Comparison of ENCODE assay signal across 2 cellular contexts in genomic region chr19:53132231-53132991, GRCh38.
TF ChIP-seq lines count a peak whose summit lies in the region.

ZNF415 (minus strand) TSS chr19:53132910; CDS start chr19:53122676, 10,234 bp downstream.

TF ChIP-seq in GM23338, 12 proteins besides CTCF, POLR2A, EP300 and RAD21 (continued from another document):
- TF ChIP-seq POLR2AphosphoS5 (IDR thresholded peaks at IDR 0.05; ENCODE audit: low read depth) (peak; percentile 79), EZH2phosphoT487 (IDR thresholded peaks at IDR 0.05; ENCODE audit: unreplicated experiment) (no peak), CREB1 (CRISPR knock-in tag; IDR thresholded peaks at IDR 0.05; ENCODE audit: low read depth) (no peak)

TF ChIP-seq in GM12878, 131 proteins besides CTCF, POLR2A, EP300 and RAD21 (continued from another document):
- TF ChIP-seq ELK1 (IDR thresholded peaks at IDR 0.05; ENCODE audit: low read depth, low read length) = no peak
- no peak for TF ChIP-seq TCF12 (IDR thresholded peaks at IDR 0.05; ENCODE audit: low read depth, low read length)
- TF ChIP-seq GABPA (IDR thresholded peaks at IDR 0.05; ENCODE audit: low read depth) = no peak
- TF ChIP-seq ZBTB33 (IDR thresholded peaks at IDR 0.05) = no peak
- no peak for TF ChIP-seq IRF4 (IDR thresholded peaks at IDR 0.05; ENCODE audit: low read depth, low read length)
- TF ChIP-seq BCL3 (IDR thresholded peaks at IDR 0.05; ENCODE audit: borderline replicate concordance, insufficient read depth, low read depth, low read length, poor library complexity, severe bottlenecking) = no peak
